Comparison of ENCODE assay signal across 8 cellular contexts in genomic region chr11:31109446-31109845, GRCh38.
"Had no signal": no experiment of that assay in that cellular context is flagged by ENCODE, and none has a peak within 500 bp of the region (broad histone marks: within the 10 kb centered on the region; RNA-seq: fewer than 3 reads in every experiment).

No MANE protein-coding gene starts in this region.

- FAIRE-seq: H54, HTR-8/SVneo, K562 had no signal

- H3K9me3 Mint-ChIP-seq: H9 had no signal

- H3K4me3 ChIP-seq: K562 had no signal

- DNase-seq: GOT3, H9, HCEC 1CT, IMR-90, KG1 had no signal

- H3K4me3 Mint-ChIP-seq: H9 had no signal

- ATAC-seq: K562 had no signal
